Comparison of ENCODE assay signal across 20 cellular contexts in genomic region chr10:69042417-69042816, GRCh38. TPM values are rescaled to one million over a fixed set of nuclear protein-coding genes. Genes with fewer than 3 reads are reported as not detected.
DNase-seq lines count a peak whose midpoint lies in the region; ATAC-seq and TF ChIP-seq lines count a peak whose summit lies in the region.
"Had no signal": no experiment of that assay in that cellular context is flagged by ENCODE, and none has a peak within 500 bp of the region (broad histone marks: within the 10 kb centered on the region; RNA-seq: fewer than 3 reads in every experiment).

No MANE protein-coding gene starts in this region.

- H3K27ac ChIP-seq in HEK293 (ENCODE audit: extremely low read depth, low read depth, low read length) = no peak overlapping the region
- no peak overlapping the region for H3K27ac ChIP-seq in lower lobe of right lung
- no peak overlapping the region for H3K27ac ChIP-seq in SJCRH30
- H3K27ac ChIP-seq: A549 had no signal

- H3K9me3 Mint-ChIP-seq in CD14-positive monocyte = peaks cover 0 to 2% (median 0%) of the 10 kb centered on the region in 7 donors
- H3K9me3 Mint-ChIP-seq: CD8-positive, alpha-beta T cell had no signal

- peaks cover 1 to 4% (median 3%) of the 10 kb centered on the region in 3 donors for H3K27me3 Mint-ChIP-seq in CD14-positive monocyte (ENCODE audit: low read depth in 3 of 3)
- no peaks in the 10 kb centered on the region for H3K27me3 Mint-ChIP-seq in T-helper 17 cell

- H3K9me3 ChIP-seq in HEK293 (ENCODE audit: control insufficient read depth, insufficient read depth, low read depth, low read length) = no peaks in the 10 kb centered on the region
- no peaks in the 10 kb centered on the region for H3K9me3 ChIP-seq in T-helper 17 cell (ENCODE audit: control insufficient read depth, low read length, poor library complexity, severe bottlenecking)
- H3K9me3 ChIP-seq in lower lobe of right lung = no peaks in the 10 kb centered on the region
- H3K9me3 ChIP-seq in SJCRH30 (replicated peaks) = no peaks in the 10 kb centered on the region
- H3K9me3 ChIP-seq: A549; BE2C; BLaER1 treated with 17β-estradiol and CSF1 and Interleukin-3, amounts not matched to agents 10 nM and 100 nM; Caco-2; HAP-1 had no signal

- H3K27ac Mint-ChIP-seq in CD14-positive monocyte = peak overlapping the region in 3 of 7 donors; percentile 63 to 69 (median 69)
- H3K27ac Mint-ChIP-seq in T-helper 17 cell = peak overlapping the region; percentile 97
- H3K27ac Mint-ChIP-seq: CD8-positive, alpha-beta T cell had no signal

- H3K36me3 ChIP-seq in HEK293 (ENCODE audit: control insufficient read depth in 2 of 2, insufficient read depth in 1 of 2, low read length in 2 of 2) = no peaks in the 10 kb centered on the region
- no peaks in the 10 kb centered on the region for H3K36me3 ChIP-seq in lower lobe of right lung
- H3K36me3 ChIP-seq in SJCRH30 = no peaks in the 10 kb centered on the region
- H3K36me3 ChIP-seq: BE2C; BLaER1 treated with 17β-estradiol and CSF1 and Interleukin-3, amounts not matched to agents 10 nM and 100 nM; HAP-1 had no signal

- POLR2A ChIA-PET in HEK293 (lab: Yijun Ruan, JAX) = no interaction called here

- ATAC-seq in T-helper 17 cell (no peak), lower lobe of right lung (no peak), left lobe of liver (no peak)
- ATAC-seq: CD8-positive, alpha-beta T cell had no signal

- peak; percentile 44 for DNase-seq in CD14-positive monocyte (ENCODE audit: low spot score)
- no peak for DNase-seq in T-helper 17 cell
- peak; percentile 34 for DNase-seq in lower lobe of right lung
- no peak for DNase-seq in dermis blood vessel endothelial cell
- no peak for DNase-seq in SJCRH30
- no peak for DNase-seq in left lobe of liver (ENCODE audit: low spot score)
- DNase-seq in activated CD4-positive, alpha-beta T cell treated with anti-CD3 and anti-CD28 coated beads, Interleukin-2, amount 50 U/mL, for 48 hours = no peak
- DNase-seq: 8988T; ACHN; AML-193; BE2C; Caco-2; CD8-positive, alpha-beta T cell; DMS153; DND-41; GOT3 had no signal

- H3K27me3 ChIP-seq in lower lobe of right lung (ENCODE audit: low read depth) (no peaks in the 10 kb centered on the region), SJCRH30 (no peaks in the 10 kb centered on the region)
- H3K27me3 ChIP-seq: BE2C; BLaER1 treated with 17β-estradiol and CSF1 and Interleukin-3, amounts not matched to agents 10 nM and 100 nM had no signal

- CTCF ChIA-PET in HEK293 (lab: Yijun Ruan, JAX) = no interaction called here

- H3K4me3 ChIP-seq in HEK293 (ENCODE audit: low read depth, low read length) (no peak overlapping the region), lower lobe of right lung (no peak overlapping the region), SJCRH30 (no peak overlapping the region)
- H3K4me3 ChIP-seq: A549; BLaER1 treated with 17β-estradiol and CSF1 and Interleukin-3, amounts not matched to agents 10 nM and 100 nM; HAP-1 had no signal

- intact Hi-C loops in CD14-positive monocyte (cut with micrococcal nuclease) = no loop called here
- intact Hi-C loops in lower lobe of right lung (cut with DNase I) = no loop called here

- no peak overlapping the region for H3K4me3 Mint-ChIP-seq in CD14-positive monocyte
- H3K4me3 Mint-ChIP-seq in T-helper 17 cell = no peak overlapping the region
- H3K4me3 Mint-ChIP-seq: CD8-positive, alpha-beta T cell had no signal

- H3K36me3 Mint-ChIP-seq in CD14-positive monocyte (peaks cover 4 to 7% of the 10 kb centered on the region in 2 donors), T-helper 17 cell (ENCODE audit: low read depth) (no peaks in the 10 kb centered on the region)
- H3K36me3 Mint-ChIP-seq: CD8-positive, alpha-beta T cell had no signal

- H3K4me1 Mint-ChIP-seq in CD14-positive monocyte (peaks cover 54% of the 10 kb centered on the region), T-helper 17 cell (peaks cover 24% of the 10 kb centered on the region)

- no peak for TF ChIP-seq CTCF in CD14-positive monocyte (IDR thresholded peaks at IDR 0.05)
- TF ChIP-seq CTCF in HEK293 (tag by site-specific recombination; IDR thresholded peaks at IDR 0.05) = no peak
- no peak for TF ChIP-seq CTCF in lower lobe of right lung (IDR thresholded peaks at IDR 0.05)

- no peaks in the 10 kb centered on the region for H3K4me1 ChIP-seq in HEK293 (ENCODE audit: control insufficient read depth, insufficient read depth, low read length)
- peaks cover 32% of the 10 kb centered on the region for H3K4me1 ChIP-seq in lower lobe of right lung
- no peaks in the 10 kb centered on the region for H3K4me1 ChIP-seq in SJCRH30
- H3K4me1 ChIP-seq: A549, BE2C, Caco-2, HAP-1 had no signal

TF ChIP-seq in HEK293, 187 proteins besides CTCF, POLR2A, EP300 and RAD21 (continues in another document):
- no peak for TF ChIP-seq ZNF2 (tag by site-specific recombination; IDR thresholded peaks at IDR 0.05)
- no peak for TF ChIP-seq PRDM4 (tag by site-specific recombination; IDR thresholded peaks at IDR 0.05)
- no peak for TF ChIP-seq ZNF280D (tag by site-specific recombination; IDR thresholded peaks at IDR 0.05)
- no peak for TF ChIP-seq ZNF792 (tag by site-specific recombination; IDR thresholded peaks at IDR 0.05)
- TF ChIP-seq WT1 (tag by site-specific recombination; IDR thresholded peaks at IDR 0.05) = no peak

RNA-seq across cellular contexts. Expression of gene SRGN, which starts 45.5 kb away (rescaled TPM):
- polyA plus RNA-seq in CD14-positive monocyte = 1,000 to 10,000 TPM; 1,724 to 1,859 TPM
- total RNA-seq in T-helper 17 cell (100 to 1,000 TPM; 382 to 467 TPM), lower lobe of right lung (232 TPM), dermis blood vessel endothelial cell (495 and 622 TPM in 2 replicates), left lobe of liver (29.1 TPM)
- 0.51 and 0.59 TPM in 2 replicates for total RNA-seq in SJCRH30 (2014; rRNA removed; shearing (Covaris generic))
- total RNA-seq: Caco-2 had no signal

RNA-seq across cellular contexts. Expression of gene KIFBP, which starts 53.8 kb away (rescaled TPM):
- 1 to 10 TPM in 1 of 2 donors, under 1 TPM in 1; 0.52 to 1.4 TPM for polyA plus RNA-seq in CD14-positive monocyte
- total RNA-seq in T-helper 17 cell (1 to 10 TPM; 4.6 to 5.5 TPM), lower lobe of right lung (20.6 TPM), dermis blood vessel endothelial cell (41.9 and 55.2 TPM in 2 replicates), left lobe of liver (8.2 TPM)
- total RNA-seq in SJCRH30 (2014; rRNA removed; shearing (Covaris generic)) = 18.0 and 21.9 TPM in 2 replicates

Comparison
In these comparisons a context has a peak if more than half of its experiments do, and no peak if none do; other contexts are left out.
1. DNase-seq: peak in CD14-positive monocyte (single experiment) and lower lobe of right lung (single experiment); none in T-helper 17 cell (0 of 3), dermis blood vessel endothelial cell (single experiment), SJCRH30 (0 of 2), left lobe of liver (single experiment) and activated CD4-positive, alpha-beta T cell treated with anti-CD3 and anti-CD28 coated beads, Interleukin-2, amount 50 U/mL, for 48 hours (0 of 2).
2. RNA of gene SRGN, which starts 45.5 kb away (total RNA-seq): 495 to 622 TPM in dermis blood vessel endothelial cell, 382 to 467 TPM in T-helper 17 cell, 232 TPM in lower lobe of right lung (single experiment) and 29.1 TPM in left lobe of liver (single experiment); 0.51 to 0.59 TPM in SJCRH30; every median in the first group is over 10 times any median in the second.